In genomic region chr6:12958052-12958706, GRCh38 we compare ENCODE assay signal across 8 cellular contexts.
DNase-seq lines count a peak whose midpoint lies in the region; ATAC-seq, FAIRE-seq and TF ChIP-seq lines count a peak whose summit lies in the region.

No MANE protein-coding gene starts in this region.

- H3K27me3 ChIP-seq in small intestine (ENCODE audit: control insufficient read depth in 2 of 2, insufficient read depth in 2 of 2, low read length in 2 of 2) = no peaks in the 10 kb centered on the region

- DNase-seq in H54 (ENCODE audit: insufficient read length, low spot score) = peak; percentile 15
- peak; percentile 20 for DNase-seq in iPS-NIHi11 (ENCODE audit: low spot score)
- no peak for DNase-seq in small intestine
- DNase-seq in NCI-H748 treated with DMSO at 0.1 percent for 48 hours (lab: John Stamatoyannopoulos, UW) = no peak
- DNase-seq in GM19239 (ENCODE audit: insufficient read length, low spot score) = no peak

- 6 to 12% (median 10%) methylated on average over 9 of the region's 9 CpGs for WGBS in small intestine, 3 donors

- no peaks in the 10 kb centered on the region for H3K36me3 Mint-ChIP-seq in activated T-helper 17 cell treated with anti-CD3 and anti-CD28 coated beads, Interleukin-2, amount 50 U/mL, for 72 hours (ENCODE audit: low read depth)

- H3K9me3 ChIP-seq in small intestine (ENCODE audit: control insufficient read depth, low read depth) = no peaks in the 10 kb centered on the region

- no peak for FAIRE-seq in H54 (lab: Jason Lieb, UNC)
- no peak for FAIRE-seq in small intestine (lab: Jason Lieb, UNC)
- FAIRE-seq in GM19239 (lab: Jason Lieb, UNC) = no peak

- peaks cover 36% of the 10 kb centered on the region for H3K27me3 Mint-ChIP-seq in activated T-helper 17 cell treated with anti-CD3 and anti-CD28 coated beads, Interleukin-2, amount 50 U/mL, for 72 hours

- H3K9me3 Mint-ChIP-seq in activated T-helper 17 cell treated with anti-CD3 and anti-CD28 coated beads, Interleukin-2, amount 50 U/mL, for 72 hours = no peaks in the 10 kb centered on the region

- TF ChIP-seq POLR2A in H54 (IDR thresholded peaks at IDR 0.05; ENCODE audit: low read depth, low read length) = no peak

- no peak for ATAC-seq in activated T-helper 17 cell treated with anti-CD3 and anti-CD28 coated beads, Interleukin-2, amount 50 U/mL, for 72 hours (replicated peaks)
- no peak for ATAC-seq in HG02973 (IDR thresholded peaks at IDR 0.05; ENCODE audit: unreplicated experiment)
- ATAC-seq in HG03442 (IDR thresholded peaks at IDR 0.05; ENCODE audit: unreplicated experiment) = no peak

- no peak overlapping the region for H3K27ac Mint-ChIP-seq in activated T-helper 17 cell treated with anti-CD3 and anti-CD28 coated beads, Interleukin-2, amount 50 U/mL, for 72 hours

- peak overlapping the region in 1 of 2 donors; percentile 49 for H3K4me3 ChIP-seq in small intestine (ENCODE audit: low read depth in 1 of 2, low read length in 2 of 2)

- H3K4me3 Mint-ChIP-seq in activated T-helper 17 cell treated with anti-CD3 and anti-CD28 coated beads, Interleukin-2, amount 50 U/mL, for 72 hours = peak overlapping the region; percentile 82

- peak overlapping the region; percentile 8 to 71 for H3K27ac ChIP-seq in small intestine (ENCODE audit: low read depth in 1 of 2, low read length in 1 of 2)

- H3K4me1 Mint-ChIP-seq in activated T-helper 17 cell treated with anti-CD3 and anti-CD28 coated beads, Interleukin-2, amount 50 U/mL, for 72 hours = peaks cover 24% of the 10 kb centered on the region

- no peaks in the 10 kb centered on the region for H3K36me3 ChIP-seq in small intestine (ENCODE audit: control insufficient read depth in 2 of 2, insufficient read depth in 2 of 2, low read length in 2 of 2)

- peaks cover 0 to 3% of the 10 kb centered on the region in 2 donors for H3K4me1 ChIP-seq in small intestine (ENCODE audit: control insufficient read depth in 2 of 2, insufficient read depth in 1 of 2, low read depth in 1 of 2, low read length in 1 of 2)

Comparison
In these comparisons a context has a peak if more than half of its experiments do, and no peak if none do; other contexts are left out.
1. DNase-seq: peak in H54 (single experiment) and iPS-NIHi11 (single experiment); none in small intestine (single experiment), NCI-H748 treated with DMSO at 0.1 percent for 48 hours (single experiment) and GM19239 (single experiment).